Comparison of ENCODE assay signal across 22 cellular contexts in genomic region chr14:90578283-90578985, GRCh38.
DNase-seq lines count a peak whose midpoint lies in the region; ATAC-seq and TF ChIP-seq lines count a peak whose summit lies in the region.
"Had no signal": no experiment of that assay in that cellular context is flagged by ENCODE, and none has a peak within 500 bp of the region (broad histone marks: within the 10 kb centered on the region; RNA-seq: fewer than 3 reads in every experiment).

No MANE protein-coding gene starts in this region.

- ATAC-seq in heart left ventricle (peak; percentile 49 to 63 (median 54)), GM21825 (IDR thresholded peaks at IDR 0.05; ENCODE audit: unreplicated experiment) (no peak), HG02973 (IDR thresholded peaks at IDR 0.05; ENCODE audit: unreplicated experiment) (no peak)
- ATAC-seq: activated CD4-positive, CD25-positive, alpha-beta regulatory T cell treated with anti-CD3 and anti-CD28 coated beads, Interleukin-2, amount 50 U/mL, for 24 hours; T-cell had no signal

- H3K27me3 ChIP-seq in heart left ventricle (no peaks in the 10 kb centered on the region), spleen (replicated peaks in 1 of 7) (no peaks in the 10 kb centered on the region)
- H3K27me3 ChIP-seq: brain microvascular endothelial cell, ovary had no signal

- WGBS in heart left ventricle, 4 donors, result 56 to 80% (median 64%) methylated on average over 11 to 17 of the region's 17 CpGs
- 72 to 86% (median 84%) methylated on average over 10 to 17 of the region's 17 CpGs for WGBS in spleen, 5 donors

- DNase-seq in NCI-H1092 treated with DMSO at 0.1 percent for 48 hours (lab: John Stamatoyannopoulos, UW) (peak; percentile 12), NCI-H1092 (lab: John Stamatoyannopoulos, UW) (no peak), heart left ventricle (peak; percentile 49 to 83 (median 77)), myocyte (ENCODE audit: low read depth) (peak; percentile 86), spleen (peak; percentile 65), GM10248 (ENCODE audit: extremely low spot score) (no peak)
- DNase-seq: activated T-cell treated with anti-CD3 and anti-CD28 coated beads, Interleukin-2, amount 50 U/mL, for 24 hours; brain microvascular endothelial cell; CD4-positive, alpha-beta memory T cell; cortex of kidney; EL; natural killer cell; NCI-H1436; NCI-H510A; ovary; PC-9; SIG-M5; T-cell had no signal

- H3K4me1 ChIP-seq in heart left ventricle (peaks cover 0 to 63% (median 37%) of the 10 kb centered on the region in 12 donors), spleen (peaks cover 0 to 25% (median 9%) of the 10 kb centered on the region in 6 donors)

- H3K4me3 ChIP-seq in heart left ventricle (no peak overlapping the region), spleen (no peak overlapping the region)
- H3K4me3 ChIP-seq: ovary, PC-9 had no signal

- H3K36me3 ChIP-seq in heart left ventricle (peaks cover 0 to 10% (median 0%) of the 10 kb centered on the region in 9 donors), spleen (peaks cover 0 to 62% (median 11%) of the 10 kb centered on the region in 6 donors)
- H3K36me3 ChIP-seq: brain microvascular endothelial cell, ovary had no signal

- intact Hi-C loops in heart left ventricle (cut with DNase I) (no loop called here), spleen (cut with DNase I; ENCODE audit: low total_unique reads) (no loop called here)

- H3K27ac ChIP-seq in heart left ventricle, result peak overlapping the region in 10 of 12 donors; percentile 51 to 80 (median 70)
- H3K27ac ChIP-seq in spleen, result no peak overlapping the region
- H3K27ac ChIP-seq: 22Rv1, brain microvascular endothelial cell, ovary, PC-9 had no signal

- no peaks in the 10 kb centered on the region for H3K9me3 ChIP-seq in heart left ventricle
- H3K9me3 ChIP-seq in spleen, result no peaks in the 10 kb centered on the region
- H3K9me3 ChIP-seq: ovary had no signal

- POLR2A ChIA-PET in GM10248 (lab: Yijun Ruan, JAX), result no interaction called here

- no peak for TF ChIP-seq POLR2A in heart left ventricle (IDR thresholded peaks at IDR 0.05)
- no peak for TF ChIP-seq POLR2A in spleen (IDR thresholded peaks at IDR 0.05)

- TF ChIP-seq CTCF in heart left ventricle (IDR thresholded peaks at IDR 0.05) (no peak), spleen (IDR thresholded peaks at IDR 0.05 in 8 of 11, conservative IDR thresholded peaks at IDR 0.05 in 3 of 11) (no peak), GM10248 (IDR thresholded peaks at IDR 0.05; ENCODE audit: control extremely low read depth, extremely low read depth, low read depth, missing control alignments) (no peak)

- CTCF ChIA-PET in GM10248 (lab: Yijun Ruan, JAX), result no interaction called here

Comparison
In these comparisons a context has a peak if more than half of its experiments do, and no peak if none do; other contexts are left out.
1. DNase-seq: peak in NCI-H1092 treated with DMSO at 0.1 percent for 48 hours (single experiment), heart left ventricle (5 of 5), myocyte (single experiment) and spleen (single experiment); none in NCI-H1092 (single experiment) and GM10248 (single experiment).
2. ATAC-seq: peak in heart left ventricle (4 of 4); none in GM21825 (single experiment) and HG02973 (single experiment).
3. H3K27ac ChIP-seq: peak in heart left ventricle (10 of 12); none in spleen (0 of 8).